28 cellular contexts compared by ENCODE assay signal in the genomic region with DNA sequence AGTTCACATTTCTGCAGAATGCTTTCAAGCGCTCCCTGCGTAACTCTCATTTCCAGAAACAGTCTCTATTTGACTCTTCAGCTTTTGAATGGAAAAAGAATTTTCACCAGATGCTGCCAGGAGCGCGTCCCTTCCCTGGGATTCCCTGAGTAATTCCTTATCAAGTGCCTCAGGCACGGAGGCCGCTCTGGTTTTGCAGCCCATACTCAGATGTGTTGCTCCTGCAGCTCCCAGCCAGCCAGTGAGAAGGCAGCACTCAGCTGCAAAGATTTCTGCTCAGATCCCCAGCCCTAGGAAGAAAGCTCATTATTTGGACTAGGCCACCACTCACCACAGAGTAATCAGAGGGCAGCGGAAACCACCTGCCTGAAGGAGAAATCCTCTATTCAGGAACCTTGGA.
"Had no signal": no experiment of that assay in that cellular context is flagged by ENCODE, and none has a peak within 500 bp of the region (broad histone marks: within the 10 kb centered on the region; RNA-seq: fewer than 3 reads in every experiment).

No MANE protein-coding gene starts in this region.

- H3K9me3 ChIP-seq: ascending aorta, colonic mucosa, neutrophil, ovary had no signal

- H3K4me1 ChIP-seq: colonic mucosa had no signal

- H3K36me3 ChIP-seq: ascending aorta, cardiac muscle cell, colonic mucosa, neutrophil, ovary, suprapubic skin, tibial artery had no signal

- ATAC-seq: activated CD8-positive, alpha-beta T cell treated with anti-CD3 and anti-CD28 coated beads, Interleukin-2, amount 10 ng/mL, durations not matched to agents 7 days and 5 days; activated T-cell treated with anti-CD3 and anti-CD28 coated beads, Interleukin-2, amount 50 U/mL, for 72 hours; left cardiac atrium; sciatic nerve; stimulated activated memory B cell treated with anti-CD40 and anti-IgM and Interleukin-4, amounts not matched to agents 10 μg/mL and 1 μg/mL and 100 μg/mL, for 72 hours; stimulated activated naive CD8-positive, alpha-beta T cell treated with anti-CD3 and anti-CD28 coated beads, Interleukin-15, amount 100 ng/mL, for 72 hours; T-cell had no signal

- H3K4me3 ChIP-seq: ascending aorta, cardiac muscle cell, colonic mucosa, ovary, suprapubic skin, tibial artery had no signal

- H3K27ac ChIP-seq: ascending aorta, cardiac muscle cell, colonic mucosa, epithelial cell of prostate, neutrophil, ovary, suprapubic skin, tibial artery had no signal

- H3K27me3 ChIP-seq: ascending aorta, cardiac muscle cell, colonic mucosa, neutrophil, ovary, suprapubic skin, tibial artery had no signal

- DNase-seq: activated B cell treated with CpG ODN at 0.5 μM for 24 hours; activated CD4-positive, alpha-beta T cell treated with anti-CD3 and anti-CD28 coated beads, Interleukin-2, amount 50 U/mL, for 1 hour; activated CD8-positive, alpha-beta T cell treated with anti-CD3 and anti-CD28 coated beads, Interleukin-2, amount 10 ng/mL, durations not matched to agents 7 days and 5 days; activated naive CD4-positive, alpha-beta T cell treated with anti-CD3 and anti-CD28 coated beads for 36 hours; activated naive CD8-positive, alpha-beta T cell treated with anti-CD3 and anti-CD28 coated beads for 36 hours; activated T-cell treated with anti-CD3 and anti-CD28 coated beads for 4 hours; activated T-cell treated with anti-CD3 and anti-CD28 coated beads, Interleukin-2, amount 50 U/mL, for 72 hours; cerebellar nuclear complex; colonic mucosa; effector CD8-positive, alpha-beta T cell; glutamatergic neuron; left cardiac atrium; ovary; retina; small intestine; stimulated activated CD4-positive, alpha-beta T cell treated with anti-CD3 and anti-CD28 coated beads, Interleukin-1b, Interleukin-23, amount 100 ng/mL, for 48 hours; stimulated activated CD4-positive, alpha-beta T cell treated with anti-CD3 and anti-CD28 coated beads, Interleukin-4, amount 100 ng/mL, for 4 hours; stimulated activated CD8-positive, alpha-beta memory T cell treated with anti-CD3 and anti-CD28 coated beads, Interleukin-4, amount 100 ng/mL, for 48 hours; stimulated activated naive CD8-positive, alpha-beta T cell treated with anti-CD3 and anti-CD28 coated beads, Interleukin-15, amount 100 ng/mL, for 72 hours; T-cell; tibial artery had no signal
